ENCODE assay signal across 1 cellular context in genomic region chr11:104146421-104146820, GRCh38.
TF ChIP-seq lines count a peak whose summit lies in the region.

No MANE protein-coding gene starts in this region.

TF ChIP-seq in SK-N-SH, 30 proteins besides CTCF, POLR2A, EP300 and RAD21:
- TF ChIP-seq MEF2A (IDR thresholded peaks at IDR 0.05; ENCODE audit: borderline replicate concordance, low read depth) (no peak), CHD2 (IDR thresholded peaks at IDR 0.05; ENCODE audit: low read length, partially characterized antibody) (no peak), SIN3A (IDR thresholded peaks at IDR 0.05; ENCODE audit: borderline replicate concordance, low read depth, low read length) (no peak), NFIC (IDR thresholded peaks at IDR 0.05; ENCODE audit: borderline replicate concordance) (no peak), YY1 (IDR thresholded peaks at IDR 0.05; ENCODE audit: low read depth) (no peak), GATA2 (CRISPR knock-in tag; IDR thresholded peaks at IDR 0.05) (no peak), TCF12 (IDR thresholded peaks at IDR 0.05) (peak; percentile 49), RFX5 (IDR thresholded peaks at IDR 0.05; ENCODE audit: low read length) (no peak), FOXJ3 (CRISPR knock-in tag; IDR thresholded peaks at IDR 0.05) (no peak), NRF1 (IDR thresholded peaks at IDR 0.05; ENCODE audit: low read depth, low read length) (no peak), MAX (IDR thresholded peaks at IDR 0.05; ENCODE audit: low read depth) (no peak), ELF1 (IDR thresholded peaks at IDR 0.05) (no peak), JUND (IDR thresholded peaks at IDR 0.05) (0 out of 2 replicates have a peak, but pooled peaks have one; percentile 4), IRF3 (IDR thresholded peaks at IDR 0.05; ENCODE audit: low read depth, low read length) (no peak)
- TF ChIP-seq, protein P1, sequence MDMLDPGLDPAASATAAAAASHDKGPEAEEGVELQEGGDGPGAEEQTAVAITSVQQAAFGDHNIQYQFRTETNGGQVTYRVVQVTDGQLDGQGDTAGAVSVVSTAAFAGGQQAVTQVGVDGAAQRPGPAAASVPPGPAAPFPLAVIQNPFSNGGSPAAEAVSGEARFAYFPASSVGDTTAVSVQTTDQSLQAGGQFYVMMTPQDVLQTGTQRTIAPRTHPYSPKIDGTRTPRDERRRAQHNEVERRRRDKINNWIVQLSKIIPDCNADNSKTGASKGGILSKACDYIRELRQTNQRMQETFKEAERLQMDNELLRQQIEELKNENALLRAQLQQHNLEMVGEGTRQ (IDR thresholded peaks at IDR 0.05; ENCODE audit: borderline replicate concordance, low read depth, low read length), result no peak
- TF ChIP-seq, protein P2, sequence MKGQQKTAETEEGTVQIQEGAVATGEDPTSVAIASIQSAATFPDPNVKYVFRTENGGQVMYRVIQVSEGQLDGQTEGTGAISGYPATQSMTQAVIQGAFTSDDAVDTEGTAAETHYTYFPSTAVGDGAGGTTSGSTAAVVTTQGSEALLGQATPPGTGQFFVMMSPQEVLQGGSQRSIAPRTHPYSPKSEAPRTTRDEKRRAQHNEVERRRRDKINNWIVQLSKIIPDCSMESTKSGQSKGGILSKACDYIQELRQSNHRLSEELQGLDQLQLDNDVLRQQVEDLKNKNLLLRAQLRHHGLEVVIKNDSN (IDR thresholded peaks at IDR 0.05; ENCODE audit: borderline replicate concordance, low read depth), result no peak
